ENCODE assay signal across 1 cellular context in the genomic region with DNA sequence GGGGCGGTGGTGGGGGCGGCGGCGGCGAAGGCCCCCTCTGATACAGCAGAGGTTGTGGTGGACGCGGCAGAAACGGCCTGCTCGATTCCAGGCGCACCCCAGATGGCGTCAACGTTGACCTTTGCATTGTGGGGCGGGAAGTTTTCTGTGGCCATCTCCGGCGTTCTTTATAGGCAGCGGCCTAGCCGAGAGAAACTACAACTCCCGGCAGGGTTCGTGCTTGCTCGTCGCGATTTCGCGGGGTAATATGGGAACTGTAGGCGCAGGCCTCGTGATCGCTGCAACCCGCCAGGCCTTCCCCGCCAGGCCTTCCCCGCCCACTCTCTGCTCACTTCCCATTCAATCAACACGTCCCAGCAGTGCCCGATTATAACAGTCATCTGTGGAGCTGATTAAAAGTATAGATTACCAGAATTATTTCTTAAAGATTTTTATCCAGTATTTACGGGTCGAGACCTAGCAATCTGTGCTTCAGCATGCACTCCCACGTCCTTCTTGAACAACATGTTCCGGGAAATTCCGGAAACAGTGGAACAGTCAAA.
A peak's percentile ranks its signal among the peaks of the same experiment; 100 is the strongest.
TF ChIP-seq lines count a peak whose summit lies in the region.

Gene BOD1, minus strand, starts transcription at position 74 of the 542 bp plus-strand sequence. CDS start 214 bp downstream, outside the sequence.

TF ChIP-seq in K562, 482 proteins besides CTCF, POLR2A, EP300 and RAD21 (continued from another document and continues in another):
- TF ChIP-seq, protein P1, sequence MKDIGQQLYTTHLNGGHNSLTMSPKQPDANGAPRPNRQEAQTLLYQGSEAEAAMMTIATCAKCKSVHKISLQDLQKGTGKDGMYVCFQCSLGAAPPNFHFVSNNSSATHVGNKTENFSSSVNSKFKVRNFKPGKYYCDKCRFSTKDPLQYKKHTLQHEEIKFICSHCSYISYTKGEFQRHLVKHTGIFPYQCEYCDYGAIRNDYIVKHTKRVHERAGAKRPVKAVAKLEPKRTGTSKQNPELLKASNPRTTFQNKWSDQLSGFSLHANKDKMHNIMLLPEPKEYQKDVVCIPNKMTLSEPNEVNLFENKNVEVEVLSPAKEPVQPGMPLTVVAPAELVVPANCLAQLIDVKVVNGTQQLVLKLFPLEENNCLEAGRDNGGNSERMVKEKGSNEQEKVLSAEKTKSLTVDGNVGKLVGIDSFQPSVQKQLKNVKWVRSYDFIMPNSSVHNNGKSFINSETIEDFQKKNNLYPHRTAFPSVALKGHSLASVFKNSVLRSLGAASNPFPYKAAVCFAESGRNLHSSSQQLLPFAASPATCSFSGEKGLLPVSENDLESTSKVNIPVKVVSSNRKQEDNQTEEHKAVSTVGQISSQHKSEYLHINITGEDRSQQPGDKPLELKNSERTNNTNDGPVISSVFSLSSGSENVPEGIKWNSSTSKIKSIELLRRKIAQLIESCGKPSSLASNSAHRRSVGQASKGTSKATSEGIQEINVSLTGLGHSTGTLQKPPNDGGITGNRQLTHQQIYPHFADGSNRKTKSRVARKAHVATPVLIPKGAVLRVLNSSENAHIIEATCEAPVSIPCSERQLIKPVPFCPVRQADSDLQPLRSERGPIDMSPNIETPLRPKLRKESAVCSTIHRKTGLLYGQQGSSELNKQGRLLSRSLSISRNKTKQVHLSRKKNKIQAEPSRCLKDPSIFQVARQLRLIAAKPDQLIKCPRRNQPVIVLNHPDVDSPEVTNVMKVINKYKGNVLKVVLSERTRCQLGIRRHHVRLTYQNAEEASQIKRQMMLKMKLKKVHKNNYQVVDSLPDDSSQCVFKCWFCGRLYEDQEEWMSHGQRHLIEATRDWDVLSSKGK (CRISPR knock-in tag; IDR thresholded peaks at IDR 0.05): no peak
- TF ChIP-seq HDAC1 (IDR thresholded peaks at IDR 0.05): peak in 1 of 2 experiments; percentile 42; a peak in 2 of 4 replicates
- no peak for TF ChIP-seq ZNF830 (CRISPR knock-in tag; IDR thresholded peaks at IDR 0.05)
- TF ChIP-seq, protein P2, sequence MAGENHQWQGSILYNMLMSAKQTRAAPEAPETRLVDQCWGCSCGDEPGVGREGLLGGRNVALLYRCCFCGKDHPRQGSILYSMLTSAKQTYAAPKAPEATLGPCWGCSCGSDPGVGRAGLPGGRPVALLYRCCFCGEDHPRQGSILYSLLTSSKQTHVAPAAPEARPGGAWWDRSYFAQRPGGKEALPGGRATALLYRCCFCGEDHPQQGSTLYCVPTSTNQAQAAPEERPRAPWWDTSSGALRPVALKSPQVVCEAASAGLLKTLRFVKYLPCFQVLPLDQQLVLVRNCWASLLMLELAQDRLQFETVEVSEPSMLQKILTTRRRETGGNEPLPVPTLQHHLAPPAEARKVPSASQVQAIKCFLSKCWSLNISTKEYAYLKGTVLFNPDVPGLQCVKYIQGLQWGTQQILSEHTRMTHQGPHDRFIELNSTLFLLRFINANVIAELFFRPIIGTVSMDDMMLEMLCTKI (IDR thresholded peaks at IDR 0.05; ENCODE audit: partially characterized antibody): no peak
- TF ChIP-seq ATF2 (CRISPR knock-in tag; IDR thresholded peaks at IDR 0.05): no peak
- TF ChIP-seq SP1 (CRISPR knock-in tag; IDR thresholded peaks at IDR 0.05): peak; percentile 60; the same call in 1 of the 2 replicates
- no peak for TF ChIP-seq FOXA1 (IDR thresholded peaks at IDR 0.05; ENCODE audit: borderline replicate concordance)
- TF ChIP-seq SAP30 (IDR thresholded peaks at IDR 0.05; ENCODE audit: borderline replicate concordance, insufficient read depth, low read depth, low read length, poor library complexity, severe bottlenecking): peak; percentile 6
- TF ChIP-seq ZNF140 (CRISPR knock-in tag; IDR thresholded peaks at IDR 0.05): no peak
- TF ChIP-seq, protein P3, sequence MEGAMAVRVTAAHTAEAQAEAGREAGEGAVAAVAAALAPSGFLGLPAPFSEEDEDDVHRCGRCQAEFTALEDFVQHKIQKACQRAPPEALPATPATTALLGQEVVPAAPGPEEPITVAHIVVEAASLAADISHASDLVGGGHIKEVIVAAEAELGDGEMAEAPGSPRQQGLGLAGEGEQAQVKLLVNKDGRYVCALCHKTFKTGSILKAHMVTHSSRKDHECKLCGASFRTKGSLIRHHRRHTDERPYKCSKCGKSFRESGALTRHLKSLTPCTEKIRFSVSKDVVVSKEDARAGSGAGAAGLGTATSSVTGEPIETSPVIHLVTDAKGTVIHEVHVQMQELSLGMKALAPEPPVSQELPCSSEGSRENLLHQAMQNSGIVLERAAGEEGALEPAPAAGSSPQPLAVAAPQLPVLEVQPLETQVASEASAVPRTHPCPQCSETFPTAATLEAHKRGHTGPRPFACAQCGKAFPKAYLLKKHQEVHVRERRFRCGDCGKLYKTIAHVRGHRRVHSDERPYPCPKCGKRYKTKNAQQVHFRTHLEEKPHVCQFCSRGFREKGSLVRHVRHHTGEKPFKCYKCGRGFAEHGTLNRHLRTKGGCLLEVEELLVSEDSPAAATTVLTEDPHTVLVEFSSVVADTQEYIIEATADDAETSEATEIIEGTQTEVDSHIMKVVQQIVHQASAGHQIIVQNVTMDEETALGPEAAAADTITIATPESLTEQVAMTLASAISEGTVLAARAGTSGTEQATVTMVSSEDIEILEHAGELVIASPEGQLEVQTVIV (CRISPR knock-in tag; IDR thresholded peaks at IDR 0.05; ENCODE audit: borderline replicate concordance): no peak
- TF ChIP-seq RUNX1 (IDR thresholded peaks at IDR 0.05; ENCODE audit: low read depth): no peak
- TF ChIP-seq MAZ (CRISPR knock-in tag; conservative IDR thresholded peaks at IDR 0.05 in 1 of 2, IDR thresholded peaks at IDR 0.05 in 1 of 2): peak; percentile 53 to 83; a peak in 3 of 4 replicates
- no peak for TF ChIP-seq CREBBP (IDR thresholded peaks at IDR 0.05; ENCODE audit: low read depth, low read length)
- TF ChIP-seq PKNOX1 (IDR thresholded peaks at IDR 0.05): peak; percentile 60
- TF ChIP-seq FOS (IDR thresholded peaks at IDR 0.05; ENCODE audit: extremely low read depth, insufficient read length): no peak
- TF ChIP-seq, protein P4, sequence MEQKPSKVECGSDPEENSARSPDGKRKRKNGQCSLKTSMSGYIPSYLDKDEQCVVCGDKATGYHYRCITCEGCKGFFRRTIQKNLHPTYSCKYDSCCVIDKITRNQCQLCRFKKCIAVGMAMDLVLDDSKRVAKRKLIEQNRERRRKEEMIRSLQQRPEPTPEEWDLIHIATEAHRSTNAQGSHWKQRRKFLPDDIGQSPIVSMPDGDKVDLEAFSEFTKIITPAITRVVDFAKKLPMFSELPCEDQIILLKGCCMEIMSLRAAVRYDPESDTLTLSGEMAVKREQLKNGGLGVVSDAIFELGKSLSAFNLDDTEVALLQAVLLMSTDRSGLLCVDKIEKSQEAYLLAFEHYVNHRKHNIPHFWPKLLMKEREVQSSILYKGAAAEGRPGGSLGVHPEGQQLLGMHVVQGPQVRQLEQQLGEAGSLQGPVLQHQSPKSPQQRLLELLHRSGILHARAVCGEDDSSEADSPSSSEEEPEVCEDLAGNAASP (IDR thresholded peaks at IDR 0.05): no peak
- TF ChIP-seq PCBP1 (IDR thresholded peaks at IDR 0.05; ENCODE audit: low read depth, low read length, poor library complexity, severe bottlenecking): no peak
- TF ChIP-seq JUNB (CRISPR knock-in tag; conservative IDR thresholded peaks at IDR 0.05): no peak
- no peak for TF ChIP-seq ZNF696 (CRISPR knock-in tag; conservative IDR thresholded peaks at IDR 0.05)
- no peak for TF ChIP-seq PRPF4 (IDR thresholded peaks at IDR 0.05; ENCODE audit: insufficient read depth, low read depth, low read length, poor library complexity, severe bottlenecking)
- TF ChIP-seq SRSF9 (IDR thresholded peaks at IDR 0.05; ENCODE audit: borderline replicate concordance, low read depth, low read length): no peak
- no peak for TF ChIP-seq RBBP5 (IDR thresholded peaks at IDR 0.05; ENCODE audit: borderline replicate concordance, insufficient read depth, low read length, poor library complexity, severe bottlenecking)
- no peak for TF ChIP-seq ZEB2 (IDR thresholded peaks at IDR 0.05)
- TF ChIP-seq HDGF (IDR thresholded peaks at IDR 0.05): no peak
- peak; percentile 87 for TF ChIP-seq MYC (IDR thresholded peaks at IDR 0.05; ENCODE audit: low read depth, low read length)
- TF ChIP-seq MYC (CRISPR knock-in tag; IDR thresholded peaks at IDR 0.05; ENCODE audit: borderline replicate concordance, low read depth): no peak
- no peak for TF ChIP-seq ARID4B (CRISPR knock-in tag; IDR thresholded peaks at IDR 0.05)
- TF ChIP-seq JUND (IDR thresholded peaks at IDR 0.05; ENCODE audit: borderline replicate concordance, low read depth, low read length): peak; percentile 36; the same call in 1 of the 2 replicates
- TF ChIP-seq JUND (tag; IDR thresholded peaks at IDR 0.05; ENCODE audit: borderline replicate concordance, low read depth, low read length): no peak; the same call in 2 of the 3 replicates
- no peak for TF ChIP-seq ZNF121 (CRISPR knock-in tag; conservative IDR thresholded peaks at IDR 0.05)
- TF ChIP-seq HOXB6 (CRISPR knock-in tag; IDR thresholded peaks at IDR 0.05; ENCODE audit: borderline replicate concordance): no peak
- no peak for TF ChIP-seq POLR2B (IDR thresholded peaks at IDR 0.05; ENCODE audit: low read depth, partially characterized antibody)
- TF ChIP-seq ZNF239 (CRISPR knock-in tag; IDR thresholded peaks at IDR 0.05): peak; percentile 80
- TF ChIP-seq ZNF644 (tag; IDR thresholded peaks at IDR 0.05; ENCODE audit: low read depth): peak; percentile 98
